26 cellular contexts compared by ENCODE assay signal in genomic region chr7:6650086-6650485, GRCh38.
"Had no signal": no experiment of that assay in that cellular context is flagged by ENCODE, and none has a peak within 500 bp of the region (broad histone marks: within the 10 kb centered on the region; RNA-seq: fewer than 3 reads in every experiment).

No MANE protein-coding gene starts in this region.

- H3K4me1 ChIP-seq: ascending aorta, foreskin keratinocyte, pancreas, psoas muscle, tibial nerve had no signal

- H3K9me3 Mint-ChIP-seq: effector memory CD8-positive, alpha-beta T cell had no signal

- H3K27ac Mint-ChIP-seq: activated naive CD4-positive, alpha-beta T cell treated with anti-CD3 and anti-CD28 coated beads, Interleukin-2, amount 10 ng/mL, durations not matched to agents 7 days and 5 days; activated naive CD8-positive, alpha-beta T cell treated with anti-CD3 and anti-CD28 coated beads, Interleukin-2, amount 10 ng/mL, durations not matched to agents 7 days and 5 days; brain; effector memory CD8-positive, alpha-beta T cell; T-helper 17 cell had no signal

- H3K9me3 ChIP-seq: pancreas, psoas muscle had no signal

- H3K27ac ChIP-seq: ascending aorta, cardiac muscle cell, coronary artery, foreskin keratinocyte, heart right ventricle, left ventricle myocardium inferior, pancreas, psoas muscle, tibial nerve, WERI-Rb-1 had no signal

- H3K27me3 Mint-ChIP-seq: activated naive CD4-positive, alpha-beta T cell treated with anti-CD3 and anti-CD28 coated beads, Interleukin-2, amount 10 ng/mL, durations not matched to agents 7 days and 5 days; activated naive CD8-positive, alpha-beta T cell treated with anti-CD3 and anti-CD28 coated beads, Interleukin-2, amount 10 ng/mL, durations not matched to agents 7 days and 5 days; effector memory CD8-positive, alpha-beta T cell; naive B cell; T-helper 17 cell had no signal

- H3K4me3 Mint-ChIP-seq: activated naive CD4-positive, alpha-beta T cell treated with anti-CD3 and anti-CD28 coated beads, Interleukin-2, amount 10 ng/mL, durations not matched to agents 7 days and 5 days; activated naive CD8-positive, alpha-beta T cell treated with anti-CD3 and anti-CD28 coated beads, Interleukin-2, amount 10 ng/mL, durations not matched to agents 7 days and 5 days; brain; effector memory CD8-positive, alpha-beta T cell; naive B cell; T-helper 17 cell had no signal

- DNase-seq: activated CD4-positive, alpha-beta T cell treated with anti-CD3 and anti-CD28 coated beads for 48 hours; activated CD4-positive, alpha-beta T cell treated with anti-CD3 and anti-CD28 coated beads, Interleukin-2, amount 50 U/mL, for 48 hours; activated CD8-positive, alpha-beta memory T cell treated with anti-CD3 and anti-CD28 coated beads for 24 hours; activated gamma-delta T cell; activated naive CD4-positive, alpha-beta T cell treated with anti-CD3 and anti-CD28 coated beads, Interleukin-2, amount 10 ng/mL, durations not matched to agents 7 days and 5 days; activated naive CD8-positive, alpha-beta T cell treated with anti-CD3 and anti-CD28 coated beads, Interleukin-2, amount 10 ng/mL, durations not matched to agents 7 days and 5 days; cerebellar nuclear complex; effector memory CD8-positive, alpha-beta T cell; foreskin keratinocyte; heart right ventricle; left ventricle myocardium inferior; mammary epithelial cell; naive B cell; stimulated activated naive CD4-positive, alpha-beta T cell; T-helper 17 cell; T1000 had no signal

- H3K4me1 Mint-ChIP-seq: activated naive CD4-positive, alpha-beta T cell treated with anti-CD3 and anti-CD28 coated beads, Interleukin-2, amount 10 ng/mL, durations not matched to agents 7 days and 5 days; activated naive CD8-positive, alpha-beta T cell treated with anti-CD3 and anti-CD28 coated beads, Interleukin-2, amount 10 ng/mL, durations not matched to agents 7 days and 5 days; brain had no signal

- H3K27me3 ChIP-seq: ascending aorta, cardiac muscle cell, foreskin keratinocyte, heart right ventricle, pancreas, tibial nerve had no signal

- ATAC-seq: activated CD4-positive, CD25-positive, alpha-beta regulatory T cell treated with anti-CD3 and anti-CD28 coated beads, Interleukin-2, amount 50 U/mL, for 24 hours; effector memory CD8-positive, alpha-beta T cell; esophagus mucosa; foreskin keratinocyte; heart right ventricle; pancreas; psoas muscle; T-helper 17 cell had no signal
